8 cellular contexts compared by ENCODE assay signal in the genomic region with DNA sequence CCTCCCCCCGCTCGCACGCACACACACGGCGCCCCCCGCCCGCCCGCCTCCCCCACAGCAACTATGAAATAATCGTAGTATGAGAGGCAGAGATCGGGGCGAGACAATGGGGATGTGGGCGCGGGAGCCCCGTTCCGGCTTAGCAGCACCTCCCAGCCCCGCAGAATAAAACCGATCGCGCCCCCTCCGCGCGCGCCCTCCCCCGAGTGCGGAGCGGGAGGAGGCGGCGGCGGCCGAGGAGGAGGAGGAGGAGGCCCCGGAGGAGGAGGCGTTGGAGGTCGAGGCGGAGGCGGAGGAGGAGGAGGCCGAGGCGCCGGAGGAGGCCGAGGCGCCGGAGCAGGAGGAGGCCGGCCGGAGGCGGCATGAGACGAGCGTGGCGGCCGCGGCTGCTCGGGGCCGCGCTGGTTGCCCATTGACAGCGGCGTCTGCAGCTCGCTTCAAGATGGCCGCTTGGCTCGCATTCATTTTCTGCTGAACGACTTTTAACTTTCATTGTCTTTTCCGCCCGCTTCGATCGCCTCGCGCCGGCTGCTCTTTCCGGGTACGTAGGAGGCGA. TPM values are rescaled to one million over a fixed set of nuclear protein-coding genes. Genes with fewer than 3 reads are reported as not detected.
DNase-seq lines count a peak whose midpoint lies in the region; ATAC-seq and TF ChIP-seq lines count a peak whose summit lies in the region.

No MANE protein-coding gene starts in this region.

- peak; percentile 70 for DNase-seq in ACHN
- peak; percentile 71 for DNase-seq in GM13976 (ENCODE audit: low spot score)
- peak; percentile 76 for DNase-seq in MM.1S
- DNase-seq in activated CD4-positive, alpha-beta T cell treated with anti-CD3 and anti-CD28 coated beads for 48 hours: peak; percentile 65
- peak; percentile 73 for DNase-seq in left lobe of liver (ENCODE audit: low spot score)
- DNase-seq in stimulated activated CD4-positive, alpha-beta T cell treated with anti-CD3 and anti-CD28 coated beads, TNF-alpha, amount 100 ng/mL, for 1 hour (ENCODE audit: low read depth in 3 of 3, low spot score in 1 of 3): peak in 2 of 3 donors; percentile 44 to 58

- no peak for TF ChIP-seq CTCF in GM13976 (IDR thresholded peaks at IDR 0.05; ENCODE audit: borderline replicate concordance, control extremely low read depth, extremely low read depth, insufficient read depth, missing control alignments)
- no peak for TF ChIP-seq CTCF in MM.1S (IDR thresholded peaks at IDR 0.05; ENCODE audit: low read length)

- H3K36me3 ChIP-seq in MM.1S (replicated peaks; ENCODE audit: insufficient read depth, low read length): no peaks in the 10 kb centered on the region

- H3F3A ChIP-seq in MM.1S (ENCODE audit: insufficient read depth, low read length): peaks cover 54% of the 10 kb centered on the region

- H3K36me3 Mint-ChIP-seq in dendritic cell treated with granulocyte-macrophage colony-stimulating factor and Interleukin-4, amounts not matched to agents 40 ng/mL and 50 ng/mL, for 4 days (ENCODE audit: low read depth): peaks cover 16% of the 10 kb centered on the region

- peak overlapping the region; percentile 79 for H3K4me3 ChIP-seq in MM.1S (ENCODE audit: low read length)

- peaks cover 39% of the 10 kb centered on the region for H3K4me1 ChIP-seq in MM.1S (ENCODE audit: low read length)

- no peaks in the 10 kb centered on the region for H3K9me2 ChIP-seq in MM.1S (replicated peaks; ENCODE audit: insufficient read depth, low read length)

- peak overlapping the region; percentile 20; the same call in 1 of the 2 replicates for H3K4me2 ChIP-seq in MM.1S (ENCODE audit: low read depth, low read length)

- H3K27ac ChIP-seq in MM.1S (ENCODE audit: low read length): peak overlapping the region; percentile 60; the same call in 1 of the 2 replicates

- peak overlapping the region; percentile 82 for H3K9ac ChIP-seq in MM.1S (ENCODE audit: low read length)

- H3K27ac Mint-ChIP-seq in dendritic cell treated with granulocyte-macrophage colony-stimulating factor and Interleukin-4, amounts not matched to agents 40 ng/mL and 50 ng/mL, for 4 days: peak overlapping the region; percentile 91

- in situ Hi-C loops in ACHN (cut with HindIII; ENCODE audit: low pct_ligation_motif_present, low pct_unique_long_range_greater_than_20kb, low sequenced_read_pairs) (no loop called here), GM13976 (cut with MboI; ENCODE audit: low sequenced_read_pairs, unreplicated experiment) (no loop called here)

- peaks cover 18% of the 10 kb centered on the region for H3K27me3 ChIP-seq in MM.1S (replicated peaks; ENCODE audit: insufficient read depth, low read length)

- H3K27me3 Mint-ChIP-seq in dendritic cell treated with granulocyte-macrophage colony-stimulating factor and Interleukin-4, amounts not matched to agents 40 ng/mL and 50 ng/mL, for 4 days: peaks cover 36% of the 10 kb centered on the region

- no peaks in the 10 kb centered on the region for H3K9me3 ChIP-seq in MM.1S (replicated peaks; ENCODE audit: insufficient read depth, low read length)

- H2AFZ ChIP-seq in MM.1S (ENCODE audit: low read length): 0 out of 2 replicates have a peak overlapping the region, but pooled peaks have one; percentile 47

- peaks cover 72% of the 10 kb centered on the region for H3K79me2 ChIP-seq in MM.1S (ENCODE audit: low read length)

- no peaks in the 10 kb centered on the region for H3K9me3 Mint-ChIP-seq in dendritic cell treated with granulocyte-macrophage colony-stimulating factor and Interleukin-4, amounts not matched to agents 40 ng/mL and 50 ng/mL, for 4 days

- H3K4me1 Mint-ChIP-seq in dendritic cell treated with granulocyte-macrophage colony-stimulating factor and Interleukin-4, amounts not matched to agents 40 ng/mL and 50 ng/mL, for 4 days (ENCODE audit: low read depth): peaks cover 27% of the 10 kb centered on the region

- intact Hi-C loops in dendritic cell treated with granulocyte-macrophage colony-stimulating factor and Interleukin-4, amounts not matched to agents 40 ng/mL and 50 ng/mL, for 4 days (cut with micrococcal nuclease): loop anchor here (2.0 to 10.0 kb wide), 2 partner anchors 92 to 796 kb away; a partner anchor contains a TSS

- H3K4me3 Mint-ChIP-seq in dendritic cell treated with granulocyte-macrophage colony-stimulating factor and Interleukin-4, amounts not matched to agents 40 ng/mL and 50 ng/mL, for 4 days: peak overlapping the region; percentile 86

- H4K20me1 ChIP-seq in MM.1S (ENCODE audit: insufficient read depth, low read length): no peaks in the 10 kb centered on the region

- peak; percentile 41 for ATAC-seq in left lobe of liver
- no peak for ATAC-seq in HG03342 (IDR thresholded peaks at IDR 0.05; ENCODE audit: unreplicated experiment)

RNA-seq across cellular contexts. Expression of a gene that starts 0.3 kb away (rescaled TPM):
- total RNA-seq in left lobe of liver: 25.4 TPM

RNA-seq across cellular contexts. Expression of a gene that starts 5.0 kb away (rescaled TPM):
- 30.1 TPM for total RNA-seq in left lobe of liver

RNA-seq across cellular contexts. Expression of a gene that starts 24.1 kb away (rescaled TPM):
- not detected for total RNA-seq in left lobe of liver
